ENCODE assay signal across 19 cellular contexts in the genomic region with DNA sequence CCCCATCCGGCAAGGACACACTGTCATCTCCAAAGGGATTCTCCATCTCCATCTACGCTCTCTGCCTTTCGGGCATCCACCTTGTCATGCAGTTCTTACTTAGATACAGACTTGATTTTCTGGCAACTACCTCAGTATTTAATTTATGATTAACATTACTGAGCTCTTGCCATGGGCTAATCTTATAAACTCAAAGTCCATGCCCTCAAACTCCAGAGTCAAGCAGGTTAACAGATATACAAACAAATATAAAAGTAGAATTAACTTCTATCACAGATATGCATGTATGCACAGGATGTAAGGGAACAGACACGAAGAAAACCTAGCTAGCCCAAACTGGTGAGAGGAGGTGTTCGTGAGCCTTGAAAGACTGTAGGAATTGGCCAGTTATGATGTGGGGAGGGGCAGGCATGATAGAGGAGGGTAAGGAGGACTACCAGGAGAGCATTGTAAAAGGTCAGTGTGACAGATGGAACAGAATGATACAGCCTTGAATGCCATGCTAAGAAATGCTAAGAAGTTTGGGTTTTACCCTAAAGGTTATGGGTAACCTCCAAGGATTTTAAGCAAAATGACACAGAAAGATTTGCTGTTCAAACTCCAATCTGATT.
A peak's percentile ranks its signal among the peaks of the same experiment; 100 is the strongest.
DNase-seq lines count a peak whose midpoint lies in the region; ATAC-seq, FAIRE-seq and TF ChIP-seq lines count a peak whose summit lies in the region.
"Had no signal": no experiment of that assay in that cellular context is flagged by ENCODE, and none has a peak within 500 bp of the region (broad histone marks: within the 10 kb centered on the region; RNA-seq: fewer than 3 reads in every experiment).

No MANE protein-coding gene starts in this region.

- peak overlapping the region; percentile 70 for H3K27ac ChIP-seq in 22Rv1

- H3K36me3 Mint-ChIP-seq in activated T-helper 1 cell treated with anti-CD3 and anti-CD28 coated beads, Interleukin-12 subunit alpha, Interleukin-12 subunit beta, Interleukin-2, Interleukin-4 antibody, amounts not matched to agents 30 ng/mL and 10 ng/mL and 1 ng/mL, durations not matched to agents 14 hours and 24 hours and 36 hours (ENCODE audit: low read depth), result no peaks in the 10 kb centered on the region
- no peaks in the 10 kb centered on the region for H3K36me3 Mint-ChIP-seq in neural crest cell (ENCODE audit: low read depth)
- H3K36me3 Mint-ChIP-seq in osteocyte (ENCODE audit: unreplicated experiment), result no peaks in the 10 kb centered on the region

- ATAC-seq in left lobe of liver, result peak; percentile 88
- ATAC-seq in GM21367 (IDR thresholded peaks at IDR 0.05; ENCODE audit: unreplicated experiment), result no peak

- intact Hi-C loops in activated T-helper 1 cell treated with anti-CD3 and anti-CD28 coated beads, Interleukin-12 subunit alpha, Interleukin-12 subunit beta, Interleukin-2, Interleukin-4 antibody, amounts not matched to agents 30 ng/mL and 10 ng/mL and 1 ng/mL, durations not matched to agents 14 hours and 24 hours and 36 hours (cut with micrococcal nuclease), result no loop called here
- intact Hi-C loops in posterior vena cava (cut with DNase I), result no loop called here

- no peak for DNase-seq in activated T-helper 1 cell treated with anti-CD3 and anti-CD28 coated beads, Interleukin-12 subunit alpha, Interleukin-12 subunit beta, Interleukin-2, Interleukin-4 antibody, amounts not matched to agents 30 ng/mL and 10 ng/mL and 1 ng/mL, durations not matched to agents 14 hours and 24 hours and 36 hours (ENCODE audit: low spot score)
- DNase-seq in left lobe of liver (ENCODE audit: low spot score) (no peak), neural crest cell (ENCODE audit: low read depth, low spot score) (no peak), posterior vena cava (ENCODE audit: low spot score) (no peak), osteocyte (ENCODE audit: extremely low spot score, unreplicated experiment) (no peak), urothelium cell line (ENCODE audit: low spot score) (no peak)
- DNase-seq: C1 segment of cervical spinal cord; Calu3; CD4-positive, alpha-beta memory T cell; COR-L47; DMS53; DMS79 treated with DMSO at 0.1 percent for 48 hours; GF-D8; GOT3; HFFc6 had no signal

- H3K4me1 Mint-ChIP-seq in activated T-helper 1 cell treated with anti-CD3 and anti-CD28 coated beads, Interleukin-12 subunit alpha, Interleukin-12 subunit beta, Interleukin-2, Interleukin-4 antibody, amounts not matched to agents 30 ng/mL and 10 ng/mL and 1 ng/mL, durations not matched to agents 14 hours and 24 hours and 36 hours (ENCODE audit: low read depth), result no peaks in the 10 kb centered on the region
- no peaks in the 10 kb centered on the region for H3K4me1 Mint-ChIP-seq in neural crest cell
- H3K4me1 Mint-ChIP-seq in osteocyte (ENCODE audit: unreplicated experiment), result no peaks in the 10 kb centered on the region
- H3K4me1 Mint-ChIP-seq: CD4-positive, alpha-beta memory T cell had no signal

- no peaks in the 10 kb centered on the region for H3K9me3 Mint-ChIP-seq in activated T-helper 1 cell treated with anti-CD3 and anti-CD28 coated beads, Interleukin-12 subunit alpha, Interleukin-12 subunit beta, Interleukin-2, Interleukin-4 antibody, amounts not matched to agents 30 ng/mL and 10 ng/mL and 1 ng/mL, durations not matched to agents 14 hours and 24 hours and 36 hours
- H3K9me3 Mint-ChIP-seq in neural crest cell (no peaks in the 10 kb centered on the region), osteocyte (ENCODE audit: unreplicated experiment) (no peaks in the 10 kb centered on the region)
- H3K9me3 Mint-ChIP-seq: HFFc6 had no signal

- H3K27me3 Mint-ChIP-seq in activated T-helper 1 cell treated with anti-CD3 and anti-CD28 coated beads, Interleukin-12 subunit alpha, Interleukin-12 subunit beta, Interleukin-2, Interleukin-4 antibody, amounts not matched to agents 30 ng/mL and 10 ng/mL and 1 ng/mL, durations not matched to agents 14 hours and 24 hours and 36 hours (ENCODE audit: insufficient read depth), result no peaks in the 10 kb centered on the region
- H3K27me3 Mint-ChIP-seq in neural crest cell (ENCODE audit: low read depth) (no peaks in the 10 kb centered on the region), osteocyte (ENCODE audit: unreplicated experiment) (no peaks in the 10 kb centered on the region)
- H3K27me3 Mint-ChIP-seq: CD4-positive, alpha-beta memory T cell had no signal

- TF ChIP-seq CTCF in 22Rv1 (IDR thresholded peaks at IDR 0.05) (no peak), neural crest cell (conservative IDR thresholded peaks at IDR 0.05) (no peak), osteocyte (IDR thresholded peaks at IDR 0.05) (no peak)

- no peak overlapping the region for H3K4me3 Mint-ChIP-seq in activated T-helper 1 cell treated with anti-CD3 and anti-CD28 coated beads, Interleukin-12 subunit alpha, Interleukin-12 subunit beta, Interleukin-2, Interleukin-4 antibody, amounts not matched to agents 30 ng/mL and 10 ng/mL and 1 ng/mL, durations not matched to agents 14 hours and 24 hours and 36 hours
- H3K4me3 Mint-ChIP-seq in neural crest cell (no peak overlapping the region), osteocyte (ENCODE audit: unreplicated experiment) (no peak overlapping the region)
- H3K4me3 Mint-ChIP-seq: CD4-positive, alpha-beta memory T cell; HFFc6 had no signal

- H3K27ac Mint-ChIP-seq in activated T-helper 1 cell treated with anti-CD3 and anti-CD28 coated beads, Interleukin-12 subunit alpha, Interleukin-12 subunit beta, Interleukin-2, Interleukin-4 antibody, amounts not matched to agents 30 ng/mL and 10 ng/mL and 1 ng/mL, durations not matched to agents 14 hours and 24 hours and 36 hours, result peak overlapping the region; percentile 26
- H3K27ac Mint-ChIP-seq in neural crest cell (ENCODE audit: unreplicated experiment), result peak overlapping the region; percentile 78
- no peak overlapping the region for H3K27ac Mint-ChIP-seq in osteocyte (ENCODE audit: unreplicated experiment)
- H3K27ac Mint-ChIP-seq: CD4-positive, alpha-beta memory T cell; HFFc6 had no signal

- no peak for FAIRE-seq in urothelium cell line (lab: Jason Lieb, UNC)
- FAIRE-seq: GM18507, H54 had no signal
